Comparison of ENCODE assay signal across 17 cellular contexts in genomic region chr1:44332505-44332904, GRCh38. TPM values are rescaled to one million over a fixed set of nuclear protein-coding genes. Genes with fewer than 3 reads are reported as not detected.
A peak's percentile ranks its signal among the peaks of the same experiment; 100 is the strongest.
DNase-seq lines count a peak whose midpoint lies in the region; ATAC-seq and TF ChIP-seq lines count a peak whose summit lies in the region.
"Had no signal": no experiment of that assay in that cellular context is flagged by ENCODE, and none has a peak within 500 bp of the region (broad histone marks: within the 10 kb centered on the region; RNA-seq: fewer than 3 reads in every experiment).

No MANE protein-coding gene starts in this region.

- H3K23ac ChIP-seq in mesenchymal stem cell (ENCODE audit: low read length in 2 of 2) (no peak overlapping the region), trophoblast cell (ENCODE audit: low read length) (no peak overlapping the region)

- no peak overlapping the region for H4K8ac ChIP-seq in mesenchymal stem cell (ENCODE audit: low read length)
- H4K8ac ChIP-seq in trophoblast cell (ENCODE audit: low read depth, low read length), result no peak overlapping the region

- H3K4me1 ChIP-seq in mesenchymal stem cell (ENCODE audit: control insufficient read depth, insufficient read depth, low read depth, low read length), result peaks cover 21% of the 10 kb centered on the region
- peaks cover 24 to 27% of the 10 kb centered on the region in 2 experiments for H3K4me1 ChIP-seq in trophoblast cell (ENCODE audit: control insufficient read depth in 1 of 2, insufficient read depth in 2 of 2, low read length in 2 of 2)

- peaks cover 1% of the 10 kb centered on the region for H3K79me2 ChIP-seq in trophoblast cell (ENCODE audit: control insufficient read depth, insufficient read depth, low read length, poor library complexity)

- H3K4me3 ChIP-seq in mesenchymal stem cell (ENCODE audit: insufficient read depth in 1 of 2, low read depth in 1 of 2, low read length in 2 of 2) (no peak overlapping the region), trophoblast cell (ENCODE audit: low read depth, low read length) (no peak overlapping the region)
- H3K4me3 ChIP-seq: A549, GM23338 had no signal

- peaks cover 4 to 13% of the 10 kb centered on the region in 2 donors for H3K36me3 Mint-ChIP-seq in activated naive CD4-positive, alpha-beta T cell treated with anti-CD3 and anti-CD28 coated beads, Interleukin-2, amount 50 U/mL, for 72 hours
- H3K36me3 Mint-ChIP-seq in osteocyte (ENCODE audit: unreplicated experiment), result peaks cover 24% of the 10 kb centered on the region

- H2AK5ac ChIP-seq in mesenchymal stem cell (ENCODE audit: low read length, severe bottlenecking) (peak overlapping the region; percentile 26), trophoblast cell (ENCODE audit: low read length) (no peak overlapping the region)

- intact Hi-C loops in left cardiac atrium (cut with DNase I), result no loop called here

- H3K18ac ChIP-seq in mesenchymal stem cell (ENCODE audit: low read depth in 1 of 2, low read length in 2 of 2) (no peak overlapping the region), trophoblast cell (ENCODE audit: low read length) (peak overlapping the region; percentile 35)

- ATAC-seq in activated naive CD4-positive, alpha-beta T cell treated with anti-CD3 and anti-CD28 coated beads, Interleukin-2, amount 50 U/mL, for 72 hours, result no peak
- no peak for ATAC-seq in left cardiac atrium
- ATAC-seq: A549, GM23338 had no signal

- TF ChIP-seq CTCF in osteocyte (IDR thresholded peaks at IDR 0.05), result no peak

- H3K79me1 ChIP-seq in mesenchymal stem cell (replicated peaks; ENCODE audit: low read length, poor library complexity, severe bottlenecking) (peaks cover 40% of the 10 kb centered on the region), trophoblast cell (ENCODE audit: low read length) (peaks cover 12% of the 10 kb centered on the region)

- H3K9me3 Mint-ChIP-seq in activated naive CD4-positive, alpha-beta T cell treated with anti-CD3 and anti-CD28 coated beads, Interleukin-2, amount 50 U/mL, for 72 hours, result no peaks in the 10 kb centered on the region
- no peaks in the 10 kb centered on the region for H3K9me3 Mint-ChIP-seq in osteocyte (ENCODE audit: unreplicated experiment)
- H3K9me3 Mint-ChIP-seq: CD4-positive, alpha-beta memory T cell; GM23338 had no signal

- H3K27me3 ChIP-seq in mesenchymal stem cell (ENCODE audit: control insufficient read depth in 1 of 2, insufficient read depth in 1 of 2, low read length in 2 of 2), result no peaks in the 10 kb centered on the region
- no peaks in the 10 kb centered on the region for H3K27me3 ChIP-seq in trophoblast cell (ENCODE audit: insufficient read depth, low read length)

- H3K4me2 ChIP-seq in mesenchymal stem cell (ENCODE audit: low read length, poor library complexity, severe bottlenecking), result no peak overlapping the region
- no peak overlapping the region for H3K4me2 ChIP-seq in trophoblast cell (ENCODE audit: low read length)
- H3K4me2 ChIP-seq: A549, GM23338 had no signal

- H4K12ac ChIP-seq in trophoblast cell (ENCODE audit: low read depth, low read length), result no peak overlapping the region

- H3K36me3 ChIP-seq in mesenchymal stem cell (ENCODE audit: control insufficient read depth in 1 of 2, insufficient read depth in 2 of 2, low read depth in 1 of 2, low read length in 2 of 2) (peaks cover 9 to 46% of the 10 kb centered on the region in 2 experiments), trophoblast cell (ENCODE audit: control insufficient read depth in 1 of 2, insufficient read depth in 2 of 2, low read length in 2 of 2) (peaks cover 11 to 13% of the 10 kb centered on the region in 2 experiments)

- no peak overlapping the region for H3K27ac ChIP-seq in mesenchymal stem cell (ENCODE audit: low read length, poor library complexity, severe bottlenecking)
- no peak overlapping the region for H3K27ac ChIP-seq in trophoblast cell (ENCODE audit: low read depth, low read length)
- H3K27ac ChIP-seq: 22Rv1, A549, C4-2B had no signal

- H3K4me3 Mint-ChIP-seq in osteocyte (ENCODE audit: unreplicated experiment), result no peak overlapping the region
- H3K4me3 Mint-ChIP-seq: CD4-positive, alpha-beta memory T cell; GM23338 had no signal

- no peak overlapping the region for H3K14ac ChIP-seq in mesenchymal stem cell (ENCODE audit: low read length in 2 of 2)
- no peak overlapping the region for H3K14ac ChIP-seq in trophoblast cell (ENCODE audit: low read length)

- H2BK12ac ChIP-seq in mesenchymal stem cell (ENCODE audit: low read length in 2 of 2) (no peak overlapping the region), trophoblast cell (ENCODE audit: low read length) (no peak overlapping the region)

- H3K27ac Mint-ChIP-seq in activated naive CD4-positive, alpha-beta T cell treated with anti-CD3 and anti-CD28 coated beads, Interleukin-2, amount 50 U/mL, for 72 hours, result peak overlapping the region; percentile 37 to 39
- H3K27ac Mint-ChIP-seq in osteocyte (ENCODE audit: unreplicated experiment), result no peak overlapping the region
- H3K27ac Mint-ChIP-seq: CD4-positive, alpha-beta memory T cell; GM23338 had no signal

- no peak overlapping the region for H2BK120ac ChIP-seq in mesenchymal stem cell (ENCODE audit: low read depth, low read length)
- H2BK120ac ChIP-seq in trophoblast cell (ENCODE audit: insufficient read depth, low read length, poor library complexity), result no peak overlapping the region

- H4K91ac ChIP-seq in mesenchymal stem cell (ENCODE audit: low read length) (no peak overlapping the region), trophoblast cell (ENCODE audit: low read depth, low read length) (no peak overlapping the region)

- H3K4me1 Mint-ChIP-seq in osteocyte (ENCODE audit: unreplicated experiment), result peaks cover 25% of the 10 kb centered on the region

- no peak overlapping the region for H3K9ac ChIP-seq in mesenchymal stem cell (ENCODE audit: low read length)
- H3K9ac ChIP-seq in trophoblast cell (ENCODE audit: low read length), result no peak overlapping the region

- no peak for DNase-seq in activated naive CD4-positive, alpha-beta T cell treated with anti-CD3 and anti-CD28 coated beads, Interleukin-2, amount 50 U/mL, for 72 hours (ENCODE audit: low spot score in 2 of 2)
- no peak for DNase-seq in activated naive CD4-positive, alpha-beta T cell treated with anti-CD3 and anti-CD28 coated beads, Interleukin-2, amount 50 U/mL, for 16 hours
- DNase-seq in mesenchymal stem cell (no peak), trophoblast cell (no peak), osteocyte (ENCODE audit: extremely low spot score, unreplicated experiment) (no peak), left cardiac atrium (no peak), cerebellum (ENCODE audit: low spot score) (no peak)
- DNase-seq: AML-193; CD4-positive, alpha-beta memory T cell; DMS153; DMS79; GDM1; HCEC 1CT had no signal

- H2AFZ ChIP-seq in mesenchymal stem cell (ENCODE audit: low read depth, low read length), result no peak overlapping the region
- H2AFZ ChIP-seq in trophoblast cell (ENCODE audit: insufficient read depth, low read length, poor library complexity), result no peak overlapping the region
- H2AFZ ChIP-seq: GM23338 had no signal

- 97% methylated on average over 9 of the region's 9 CpGs for WGBS in mesenchymal stem cell
- WGBS in trophoblast cell (ENCODE audit: extremely low coverage, insufficient coverage, insufficient read length), result no CpG with 5 or more reads among the region's 9 CpGs

- H2BK15ac ChIP-seq in mesenchymal stem cell (ENCODE audit: low read depth, poor library complexity, severe bottlenecking), result no peak overlapping the region

- H3K9me3 ChIP-seq in mesenchymal stem cell (ENCODE audit: control insufficient read depth, low read length) (no peaks in the 10 kb centered on the region), trophoblast cell (ENCODE audit: insufficient read depth, low read depth, low read length) (peaks cover 2% of the 10 kb centered on the region)
- H3K9me3 ChIP-seq: A549 had no signal

- H3K4ac ChIP-seq in mesenchymal stem cell (ENCODE audit: low read depth in 1 of 2, low read length in 2 of 2) (no peak overlapping the region), trophoblast cell (ENCODE audit: low read depth, low read length) (no peak overlapping the region)

- H2BK5ac ChIP-seq in mesenchymal stem cell (ENCODE audit: low read depth, low read length, poor library complexity, severe bottlenecking) (no peak overlapping the region), trophoblast cell (ENCODE audit: low read depth, low read length, poor library complexity) (no peak overlapping the region)

- no peaks in the 10 kb centered on the region for H3K27me3 Mint-ChIP-seq in osteocyte (ENCODE audit: unreplicated experiment)
- H3K27me3 Mint-ChIP-seq: CD4-positive, alpha-beta memory T cell had no signal

RNA-seq across cellular contexts. Expression of gene ERI3, which starts 22.6 kb away (rescaled TPM):
- total RNA-seq in activated naive CD4-positive, alpha-beta T cell treated with anti-CD3 and anti-CD28 coated beads, Interleukin-2, amount 50 U/mL, for 72 hours, result 10 to 100 TPM; 26.3 to 58.8 TPM
- 40.9 TPM for polyA plus RNA-seq in mesenchymal stem cell (2013, experiment 1 of 2)
- 42.1 TPM for polyA plus RNA-seq in mesenchymal stem cell (2013, experiment 2 of 2)
- 32.7 and 33.3 TPM in 2 replicates for polyA plus RNA-seq in trophoblast cell (2013)
- total RNA-seq in osteocyte, result 54.3 and 58.6 TPM in 2 replicates
- 10 to 100 TPM; 37.8 to 45.0 TPM for total RNA-seq in left cardiac atrium
- 44.3 TPM for total RNA-seq in cerebellum
